1 cellular context compared by ENCODE assay signal in genomic region chr22:43142881-43143562, GRCh38.
TF ChIP-seq lines count a peak whose summit lies in the region.

Gene MCAT (minus strand): TSS chr22:43143398. CDS start chr22:43143348, 50 bp downstream.

TF ChIP-seq in HepG2, 621 proteins besides CTCF, POLR2A, EP300 and RAD21 (continued from another document and continues in another):
- peak; percentile 84 for TF ChIP-seq HNF1B (CRISPR knock-in tag; IDR thresholded peaks at IDR 0.05)
- peak; percentile 54; the same call in 1 of the 2 replicates for TF ChIP-seq ISL2 (CRISPR knock-in tag; IDR thresholded peaks at IDR 0.05)
- TF ChIP-seq PITX1 (CRISPR knock-in tag; IDR thresholded peaks at IDR 0.05), result no peak
- peak; percentile 21; the same call in 1 of the 2 replicates for TF ChIP-seq NRL (CRISPR knock-in tag; IDR thresholded peaks at IDR 0.05; ENCODE audit: borderline replicate concordance)
- TF ChIP-seq GFI1 (CRISPR knock-in tag; IDR thresholded peaks at IDR 0.05; ENCODE audit: borderline replicate concordance), result peak; percentile 77; the same call in 1 of the 2 replicates
- 0 out of 2 replicates have a peak, but pooled peaks have one; percentile 64 for TF ChIP-seq BATF2 (CRISPR knock-in tag; IDR thresholded peaks at IDR 0.05)
- no peak; the same call in 1 of the 2 replicates for TF ChIP-seq ZNF256 (CRISPR knock-in tag; conservative IDR thresholded peaks at IDR 0.05)
- peak; percentile 65; the same call in 1 of the 2 replicates for TF ChIP-seq SIN3A (IDR thresholded peaks at IDR 0.05; ENCODE audit: borderline replicate concordance, low read depth, low read length)
- peak; percentile 69; the same call in 1 of the 2 replicates for TF ChIP-seq ZNF501 (CRISPR knock-in tag; IDR thresholded peaks at IDR 0.05)
- peak; percentile 96 for TF ChIP-seq THAP11 (CRISPR knock-in tag; IDR thresholded peaks at IDR 0.05)
- TF ChIP-seq RXRB (CRISPR knock-in tag; IDR thresholded peaks at IDR 0.05; ENCODE audit: borderline replicate concordance), result peak; percentile 70; the same call in 1 of the 2 replicates
- no peak for TF ChIP-seq DNMT3B (CRISPR knock-in tag; conservative IDR thresholded peaks at IDR 0.05)
- peak; percentile 66 for TF ChIP-seq HCFC1 (IDR thresholded peaks at IDR 0.05; ENCODE audit: low read depth, low read length)
- peak; percentile 55; the same call in 1 of the 2 replicates for TF ChIP-seq KLF9 (CRISPR knock-in tag; IDR thresholded peaks at IDR 0.05; ENCODE audit: low read depth)
- peak; percentile 78 for TF ChIP-seq YY1 (IDR thresholded peaks at IDR 0.05; ENCODE audit: insufficient read depth, insufficient replicate concordance, low read depth, low read length)
- TF ChIP-seq ZNF335 (CRISPR knock-in tag; IDR thresholded peaks at IDR 0.05), result peak; percentile 87; the same call in 1 of the 2 replicates
- TF ChIP-seq SOX5 (CRISPR knock-in tag; IDR thresholded peaks at IDR 0.05; ENCODE audit: borderline replicate concordance), result peak; percentile 56
- TF ChIP-seq POLR2AphosphoS2 (IDR thresholded peaks at IDR 0.05; ENCODE audit: low read depth, low read length), result no peak
- TF ChIP-seq ZSCAN9 (CRISPR knock-in tag; IDR thresholded peaks at IDR 0.05; ENCODE audit: borderline replicate concordance), result peak; percentile 60; the same call in 1 of the 2 replicates
- TF ChIP-seq ZNF234 (CRISPR knock-in tag; conservative IDR thresholded peaks at IDR 0.05), result no peak
- TF ChIP-seq ATF7-NPFF (CRISPR knock-in tag; IDR thresholded peaks at IDR 0.05; ENCODE audit: low read depth), result peak; percentile 80
- 0 out of 2 replicates have a peak, but pooled peaks have one; percentile 30 for TF ChIP-seq NFAT5 (CRISPR knock-in tag; IDR thresholded peaks at IDR 0.05)
- no peak for TF ChIP-seq FOXK2 (IDR thresholded peaks at IDR 0.05)
- no peak for TF ChIP-seq NONO (IDR thresholded peaks at IDR 0.05)
- TF ChIP-seq NONO (CRISPR knock-in tag; conservative IDR thresholded peaks at IDR 0.05), result peak; percentile 60
- TF ChIP-seq ESRRA (CRISPR knock-in tag; IDR thresholded peaks at IDR 0.05; ENCODE audit: low read depth), result no peak
- TF ChIP-seq TFE3 (CRISPR knock-in tag; IDR thresholded peaks at IDR 0.05), result peak; percentile 64; the same call in 1 of the 2 replicates
- peak; percentile 85; the same call in 1 of the 2 replicates for TF ChIP-seq TBX2 (CRISPR knock-in tag; IDR thresholded peaks at IDR 0.05; ENCODE audit: borderline replicate concordance)
- peak; percentile 63; the same call in 1 of the 2 replicates for TF ChIP-seq ZMAT3 (CRISPR knock-in tag; conservative IDR thresholded peaks at IDR 0.05)
- no peak for TF ChIP-seq BCL3 (CRISPR knock-in tag; IDR thresholded peaks at IDR 0.05)
- TF ChIP-seq ZNF768 (CRISPR knock-in tag; IDR thresholded peaks at IDR 0.05), result peak; percentile 55; the same call in 1 of the 2 replicates
- 0 out of 2 replicates have a peak, but pooled peaks have one; percentile 50 for TF ChIP-seq ZNF224 (CRISPR knock-in tag; IDR thresholded peaks at IDR 0.05)
- peak; percentile 74 for TF ChIP-seq REPIN1 (CRISPR knock-in tag; IDR thresholded peaks at IDR 0.05; ENCODE audit: borderline replicate concordance, low read depth)
- TF ChIP-seq ZNF446 (CRISPR knock-in tag; IDR thresholded peaks at IDR 0.05), result peak; percentile 82
- TF ChIP-seq ZNF746 (CRISPR knock-in tag; IDR thresholded peaks at IDR 0.05), result peak; percentile 55
- peak; percentile 44; the same call in 1 of the 2 replicates for TF ChIP-seq CREM (IDR thresholded peaks at IDR 0.05)
- peak; percentile 35; the same call in 1 of the 2 replicates for TF ChIP-seq CREM (CRISPR knock-in tag; IDR thresholded peaks at IDR 0.05)
- TF ChIP-seq ZNF614 (CRISPR knock-in tag; IDR thresholded peaks at IDR 0.05; ENCODE audit: borderline replicate concordance), result peak; percentile 82; the same call in 1 of the 2 replicates
- TF ChIP-seq ZNF546 (CRISPR knock-in tag; conservative IDR thresholded peaks at IDR 0.05), result no peak; the same call in 1 of the 2 replicates
- no peak for TF ChIP-seq FOXP1 (IDR thresholded peaks at IDR 0.05)
- TF ChIP-seq FOXP1 (CRISPR knock-in tag; IDR thresholded peaks at IDR 0.05), result 0 out of 2 replicates have a peak, but pooled peaks have one; percentile 16
- no peak; the same call in 1 of the 2 replicates for TF ChIP-seq NFIC (IDR thresholded peaks at IDR 0.05; ENCODE audit: low read length)
- TF ChIP-seq DMTF1 (CRISPR knock-in tag; IDR thresholded peaks at IDR 0.05), result no peak
- no peak for TF ChIP-seq IKZF4 (CRISPR knock-in tag; IDR thresholded peaks at IDR 0.05; ENCODE audit: borderline replicate concordance, low read depth, not compliant biosample characterization)
- TF ChIP-seq CAMTA2 (CRISPR knock-in tag; IDR thresholded peaks at IDR 0.05; ENCODE audit: borderline replicate concordance), result peak; percentile 68; the same call in 1 of the 2 replicates
- peak; percentile 97 for TF ChIP-seq NR2C2 (CRISPR knock-in tag; IDR thresholded peaks at IDR 0.05; ENCODE audit: borderline replicate concordance)
- TF ChIP-seq ZNF883 (CRISPR knock-in tag; IDR thresholded peaks at IDR 0.05; ENCODE audit: not compliant biosample characterization), result peak; percentile 22
- TF ChIP-seq BRF2 (CRISPR knock-in tag; IDR thresholded peaks at IDR 0.05), result no peak
- 0 out of 2 replicates have a peak, but pooled peaks have one; percentile 40 for TF ChIP-seq ZNF333 (CRISPR knock-in tag; IDR thresholded peaks at IDR 0.05; ENCODE audit: borderline replicate concordance)
- TF ChIP-seq TARDBP (CRISPR knock-in tag; IDR thresholded peaks at IDR 0.05), result peak; percentile 76; the same call in 1 of the 2 replicates
